Comparison of ENCODE assay signal across 15 cellular contexts in genomic region chr6:162119349-162119748, GRCh38.
DNase-seq lines count a peak whose midpoint lies in the region; ATAC-seq and TF ChIP-seq lines count a peak whose summit lies in the region.
"Had no signal": no experiment of that assay in that cellular context is flagged by ENCODE, and none has a peak within 500 bp of the region (broad histone marks: within the 10 kb centered on the region; RNA-seq: fewer than 3 reads in every experiment).

No MANE protein-coding gene starts in this region.

- peaks cover 0 to 5% of the 10 kb centered on the region in 2 donors for H3K4me1 ChIP-seq in right atrium auricular region
- no peaks in the 10 kb centered on the region for H3K4me1 ChIP-seq in endodermal cell (ENCODE audit: control insufficient read depth, insufficient read depth, low read length)
- H3K4me1 ChIP-seq in right lobe of liver: no peaks in the 10 kb centered on the region
- no peaks in the 10 kb centered on the region for H3K4me1 ChIP-seq in upper lobe of right lung
- H3K4me1 ChIP-seq: A549, tibial nerve had no signal

- no peaks in the 10 kb centered on the region for H3K27me3 Mint-ChIP-seq in endodermal cell (ENCODE audit: insufficient read depth)
- H3K27me3 Mint-ChIP-seq: activated CD8-positive, alpha-beta T cell treated with anti-CD3 and anti-CD28 coated beads for 36 hours had no signal

- no peaks in the 10 kb centered on the region for H3K9me3 Mint-ChIP-seq in endodermal cell
- H3K9me3 Mint-ChIP-seq: activated CD8-positive, alpha-beta T cell treated with anti-CD3 and anti-CD28 coated beads for 36 hours had no signal

- H3K36me3 ChIP-seq in right atrium auricular region (no peaks in the 10 kb centered on the region), endodermal cell (ENCODE audit: control insufficient read depth, insufficient read depth, low read length) (no peaks in the 10 kb centered on the region), right lobe of liver (no peaks in the 10 kb centered on the region), upper lobe of right lung (no peaks in the 10 kb centered on the region)
- H3K36me3 ChIP-seq: tibial nerve had no signal

- TF ChIP-seq POLR2A in right lobe of liver (IDR thresholded peaks at IDR 0.05): no peak

- TF ChIP-seq CTCF in right atrium auricular region (IDR thresholded peaks at IDR 0.05): peak in 1 of 2 donors; percentile 37
- TF ChIP-seq CTCF in endodermal cell (conservative IDR thresholded peaks at IDR 0.05): no peak
- peak in 1 of 4 donors; percentile 11 for TF ChIP-seq CTCF in right lobe of liver (IDR thresholded peaks at IDR 0.05)
- TF ChIP-seq CTCF in upper lobe of right lung (IDR thresholded peaks at IDR 0.05): peak; percentile 7

- peak overlapping the region in 1 of 2 donors; percentile 42 for H3K27ac ChIP-seq in right atrium auricular region
- no peak overlapping the region for H3K27ac ChIP-seq in endodermal cell (ENCODE audit: low read depth, low read length)
- no peak overlapping the region for H3K27ac ChIP-seq in right lobe of liver
- peak overlapping the region; percentile 42 for H3K27ac ChIP-seq in upper lobe of right lung
- H3K27ac ChIP-seq: A549, tibial nerve had no signal

- no peaks in the 10 kb centered on the region for H3K36me3 Mint-ChIP-seq in endodermal cell (ENCODE audit: low read depth)
- H3K36me3 Mint-ChIP-seq: natural killer cell had no signal

- intact Hi-C loops in Right ventricle myocardium inferior (cut with DNase I) (no loop called here), right lobe of liver (cut with DNase I) (no loop called here), upper lobe of right lung (cut with DNase I) (no loop called here)

- no peak overlapping the region for H3K4me3 ChIP-seq in right atrium auricular region
- no peak overlapping the region for H3K4me3 ChIP-seq in endodermal cell (ENCODE audit: low read length)
- no peak overlapping the region for H3K4me3 ChIP-seq in right lobe of liver
- no peak overlapping the region for H3K4me3 ChIP-seq in upper lobe of right lung
- H3K4me3 ChIP-seq: A549, tibial nerve had no signal

- ATAC-seq in Right ventricle myocardium inferior (peak; percentile 54), right lobe of liver (peak; percentile 51 to 72 (median 58)), upper lobe of right lung (peak; percentile 86), HG02973 (IDR thresholded peaks at IDR 0.05; ENCODE audit: unreplicated experiment) (no peak), HG03571 (IDR thresholded peaks at IDR 0.05; ENCODE audit: unreplicated experiment) (no peak)
- ATAC-seq: A549; activated CD8-positive, alpha-beta T cell treated with anti-CD3 and anti-CD28 coated beads for 36 hours; natural killer cell had no signal

- peaks cover 2% of the 10 kb centered on the region for H3K4me1 Mint-ChIP-seq in endodermal cell
- H3K4me1 Mint-ChIP-seq: natural killer cell had no signal

- no peaks in the 10 kb centered on the region for H3K9me3 ChIP-seq in right atrium auricular region
- H3K9me3 ChIP-seq in endodermal cell (ENCODE audit: control insufficient read depth, low read length): no peaks in the 10 kb centered on the region
- no peaks in the 10 kb centered on the region for H3K9me3 ChIP-seq in right lobe of liver
- H3K9me3 ChIP-seq in upper lobe of right lung: no peaks in the 10 kb centered on the region
- H3K9me3 ChIP-seq: A549, SK-N-SH, tibial nerve had no signal

- DNase-seq in Right ventricle myocardium inferior (ENCODE audit: missing footprints) (no peak), right atrium auricular region (ENCODE audit: low spot score) (no peak), endodermal cell (peak; percentile 46), right lobe of liver (no peak), upper lobe of right lung (no peak)
- DNase-seq in activated naive CD4-positive, alpha-beta T cell treated with anti-CD3 and anti-CD28 coated beads, Interleukin-2, amount 50 U/mL, for 16 hours: no peak
- DNase-seq: activated CD8-positive, alpha-beta T cell treated with anti-CD3 and anti-CD28 coated beads for 36 hours; natural killer cell; NCI-H2171 treated with DMSO at 0.1 percent for 48 hours; SK-N-SH; stimulated activated CD4-positive, alpha-beta T cell treated with anti-CD3 and anti-CD28 coated beads, Interleukin-4, amount 100 ng/mL, for 4 hours had no signal

- H3K27ac Mint-ChIP-seq in endodermal cell: no peak overlapping the region
- H3K27ac Mint-ChIP-seq: activated CD8-positive, alpha-beta T cell treated with anti-CD3 and anti-CD28 coated beads for 36 hours; natural killer cell had no signal

- H3K4me3 Mint-ChIP-seq in endodermal cell: no peak overlapping the region
- H3K4me3 Mint-ChIP-seq: activated CD8-positive, alpha-beta T cell treated with anti-CD3 and anti-CD28 coated beads for 36 hours; natural killer cell had no signal

- H3K9ac ChIP-seq in endodermal cell (ENCODE audit: extremely low read depth, low read length, poor library complexity, severe bottlenecking): no peak overlapping the region
- H3K9ac ChIP-seq: SK-N-SH had no signal

- no peaks in the 10 kb centered on the region for H3K27me3 ChIP-seq in right atrium auricular region
- no peaks in the 10 kb centered on the region for H3K27me3 ChIP-seq in endodermal cell (ENCODE audit: control insufficient read depth, insufficient read depth, low read length, poor library complexity, severe bottlenecking)
- H3K27me3 ChIP-seq in right lobe of liver: no peaks in the 10 kb centered on the region
- H3K27me3 ChIP-seq in upper lobe of right lung: no peaks in the 10 kb centered on the region
- H3K27me3 ChIP-seq: tibial nerve had no signal

- 74 to 87% methylated on average over 3 to 4 of the region's 4 CpGs for whole genome bisulfite sequencing in endodermal cell (ENCODE audit: insufficient coverage in 1 of 2, insufficient read length in 1 of 2), 2 experiments
- WGBS in right lobe of liver (ENCODE audit: insufficient coverage, low coverage, low lambda C conversion rate, missing lambda C conversion rate): no CpG with 5 or more reads among the region's 4 CpGs

Comparison
In these comparisons a context has a peak if more than half of its experiments do, and no peak if none do; other contexts are left out.
1. ATAC-seq: peak in Right ventricle myocardium inferior (single experiment), right lobe of liver (4 of 4) and upper lobe of right lung (single experiment); none in HG02973 (single experiment) and HG03571 (single experiment).